In the genomic region with DNA sequence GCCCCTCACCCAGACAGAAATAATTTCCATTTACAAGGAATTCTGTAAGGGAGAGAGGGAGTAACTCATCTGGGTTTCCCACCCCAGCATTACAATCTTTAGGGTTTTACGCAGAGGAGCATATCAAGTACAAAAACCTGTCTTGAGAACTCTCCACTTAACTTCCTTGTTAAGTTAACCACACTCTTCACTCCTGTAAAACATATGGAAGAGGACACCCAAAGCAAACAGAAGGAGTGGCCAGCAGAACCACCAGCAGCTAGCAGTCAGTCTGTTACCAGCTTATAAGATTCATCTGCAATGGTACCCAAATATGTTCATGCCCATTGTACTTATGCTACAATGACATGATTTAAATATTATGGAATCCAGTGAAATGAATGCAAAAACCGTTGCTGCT, we compare ENCODE assay signal across 17 cellular contexts.
"Had no signal": no experiment of that assay in that cellular context is flagged by ENCODE, and none has a peak within 500 bp of the region (broad histone marks: within the 10 kb centered on the region; RNA-seq: fewer than 3 reads in every experiment).

No MANE protein-coding gene starts in this region.

- H3K27ac ChIP-seq: left ventricle myocardium inferior, parathyroid adenoma, sigmoid colon had no signal

- DNase-seq: activated CD4-positive, alpha-beta T cell treated with anti-CD3 and anti-CD28 coated beads, Interleukin-2, amount 50 U/mL, for 1 hour; activated CD8-positive, alpha-beta memory T cell treated with anti-CD3 and anti-CD28 coated beads for 24 hours; activated naive CD4-positive, alpha-beta T cell treated with anti-CD3 and anti-CD28 coated beads for 36 hours; activated naive CD8-positive, alpha-beta T cell treated with anti-CD3 and anti-CD28 coated beads, Interleukin-2, amount 50 U/mL, for 24 hours; aorta; dermis blood vessel endothelial cell; endodermal cell; erythroblast; islet precursor cell; left ventricle myocardium inferior; mucosa of descending colon; naive thymus-derived CD4-positive, alpha-beta T cell; sigmoid colon; stimulated activated CD4-positive, alpha-beta T cell treated with anti-CD3 and anti-CD28 coated beads, Interleukin-1b, Interleukin-23, amount 100 ng/mL, for 48 hours; stimulated activated naive CD8-positive, alpha-beta T cell treated with anti-CD3 and anti-CD28 coated beads, Interleukin-15, amount 100 ng/mL, for 72 hours had no signal

- ATAC-seq: activated CD4-positive, CD25-positive, alpha-beta regulatory T cell treated with anti-CD3 and anti-CD28 coated beads, Interleukin-2, amount 50 U/mL, for 24 hours; activated naive CD8-positive, alpha-beta T cell treated with anti-CD3 and anti-CD28 coated beads, Interleukin-2, amount 50 U/mL, for 24 hours; mucosa of descending colon; stimulated activated naive CD8-positive, alpha-beta T cell treated with anti-CD3 and anti-CD28 coated beads, Interleukin-15, amount 100 ng/mL, for 72 hours had no signal
